4 cellular contexts compared by ENCODE assay signal in the genomic region with DNA sequence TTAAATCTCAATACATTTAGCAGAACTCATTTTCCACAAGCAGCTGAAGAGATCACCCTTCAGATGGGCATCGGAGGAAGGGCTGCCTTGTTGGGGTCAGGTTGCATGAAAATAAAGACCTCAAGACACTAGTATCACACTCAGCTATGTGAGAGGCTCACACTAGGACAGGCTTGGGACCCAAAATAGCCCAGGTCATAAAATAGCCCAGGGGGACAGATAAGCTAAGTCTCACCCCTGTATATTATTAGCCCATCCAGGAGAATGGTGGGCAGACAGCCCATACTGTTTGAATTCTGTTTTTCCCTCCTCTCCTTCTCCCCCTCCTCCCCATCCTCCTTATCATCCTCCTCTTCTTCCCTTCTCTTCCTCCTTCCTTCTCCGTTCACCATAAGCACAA.
"Had no signal": no experiment of that assay in that cellular context is flagged by ENCODE, and none has a peak within 500 bp of the region (broad histone marks: within the 10 kb centered on the region; RNA-seq: fewer than 3 reads in every experiment).

No MANE protein-coding gene starts in this region.

- H3K27ac Mint-ChIP-seq: GM23338, H9 had no signal

- H3K4me3 Mint-ChIP-seq: GM23338, H9 had no signal

- ATAC-seq: GM23338 had no signal

- H3K4me1 Mint-ChIP-seq: GM23338 had no signal

- H3K9me3 Mint-ChIP-seq: H9 had no signal

- H3K4me3 ChIP-seq: GM23338 had no signal

- DNase-seq: H9, HCEC 1CT, IMR-90 had no signal
